Comparison of ENCODE assay signal across 8 cellular contexts in genomic region chr2:234335676-234336228, GRCh38.
DNase-seq lines count a peak whose midpoint lies in the region; ATAC-seq and TF ChIP-seq lines count a peak whose summit lies in the region.

No MANE protein-coding gene starts in this region.

- H3K27ac ChIP-seq in subcutaneous abdominal adipose tissue (ENCODE audit: low read depth, low read length): peak overlapping the region; percentile 13

- peak overlapping the region in 1 of 2 donors; percentile 72 for H3K27ac Mint-ChIP-seq in natural killer cell treated with Interleukin-12 subunit alpha and Interleukin-12 subunit beta and Interleukin-15 and Interleukin-18, amount 100 ng/mL, for 72 hours

- H3K9ac ChIP-seq in subcutaneous abdominal adipose tissue (ENCODE audit: low read length in 5 of 5): peak overlapping the region in 2 of 5 donors; percentile 2 to 74

- H3K4me1 ChIP-seq in subcutaneous abdominal adipose tissue (ENCODE audit: control insufficient read depth in 5 of 5, insufficient read depth in 5 of 5, low read length in 5 of 5): peaks cover 5 to 22% (median 10%) of the 10 kb centered on the region in 5 donors

- H3K27me3 Mint-ChIP-seq in natural killer cell treated with Interleukin-12 subunit alpha and Interleukin-12 subunit beta and Interleukin-15 and Interleukin-18, amount 100 ng/mL, for 72 hours: no peaks in the 10 kb centered on the region

- peak overlapping the region; percentile 17 for H3K4me3 Mint-ChIP-seq in natural killer cell treated with Interleukin-12 subunit alpha and Interleukin-12 subunit beta and Interleukin-15 and Interleukin-18, amount 100 ng/mL, for 72 hours

- TF ChIP-seq CTCF in epithelial cell of proximal tubule (conservative IDR thresholded peaks at IDR 0.05; ENCODE audit: low read depth, low read length): no peak

- peaks cover 14% of the 10 kb centered on the region for H3K9me3 Mint-ChIP-seq in natural killer cell treated with Interleukin-12 subunit alpha and Interleukin-12 subunit beta and Interleukin-15 and Interleukin-18, amount 100 ng/mL, for 72 hours

- no peaks in the 10 kb centered on the region for H3K36me3 Mint-ChIP-seq in natural killer cell treated with Interleukin-12 subunit alpha and Interleukin-12 subunit beta and Interleukin-15 and Interleukin-18, amount 100 ng/mL, for 72 hours

- peaks cover 0 to 4% (median 0%) of the 10 kb centered on the region in 5 donors for H3K27me3 ChIP-seq in subcutaneous abdominal adipose tissue (ENCODE audit: control insufficient read depth in 5 of 5, insufficient read depth in 4 of 5, low read length in 5 of 5)

- H3K9me3 ChIP-seq in subcutaneous abdominal adipose tissue (ENCODE audit: control insufficient read depth in 5 of 5, low read length in 5 of 5): no peaks in the 10 kb centered on the region

- H3K4me3 ChIP-seq in epithelial cell of proximal tubule (ENCODE audit: low read depth, low read length) (no peak overlapping the region), subcutaneous abdominal adipose tissue (ENCODE audit: low read depth in 1 of 5, low read length in 5 of 5) (peak overlapping the region in 2 of 5 donors; percentile 19 to 42)

- DNase-seq in A172 (ENCODE audit: low spot score) (peak; percentile 91), HUDEP-2 (lab: John Stamatoyannopoulos, UW; ENCODE audit: unreplicated experiment in 76 of 76) (peak in 57 of 76 experiments; percentile 0 to 96 (median 73)), epithelial cell of proximal tubule (ENCODE audit: low read depth) (peak; percentile 56), NCI-H526 (lab: John Stamatoyannopoulos, UW) (no peak)
- peak; percentile 62 for DNase-seq in activated CD8-positive, alpha-beta memory T cell treated with anti-CD3 and anti-CD28 coated beads, Interleukin-2, amount 50 U/mL, for 48 hours
- no peak for DNase-seq in natural killer cell treated with Interleukin-12 subunit alpha and Interleukin-12 subunit beta and Interleukin-15 and Interleukin-18, amount 100 ng/mL, for 72 hours (ENCODE audit: low spot score)

- H3K36me3 ChIP-seq in subcutaneous abdominal adipose tissue (ENCODE audit: control insufficient read depth in 5 of 5, insufficient read depth in 5 of 5, low read length in 5 of 5): no peaks in the 10 kb centered on the region

- peaks cover 30 to 37% of the 10 kb centered on the region in 2 donors for H3K4me1 Mint-ChIP-seq in natural killer cell treated with Interleukin-12 subunit alpha and Interleukin-12 subunit beta and Interleukin-15 and Interleukin-18, amount 100 ng/mL, for 72 hours (ENCODE audit: low read depth in 2 of 2)

- peak; percentile 82 to 86 for ATAC-seq in natural killer cell treated with Interleukin-12 subunit alpha and Interleukin-12 subunit beta and Interleukin-15 and Interleukin-18, amount 100 ng/mL, for 72 hours
- ATAC-seq in GM19324 (IDR thresholded peaks at IDR 0.05; ENCODE audit: low FRiP score, unreplicated experiment): no peak

Comparison
In these comparisons a context has a peak if more than half of its experiments do, and no peak if none do; other contexts are left out.
1. DNase-seq: peak in A172 (single experiment), HUDEP-2 (57 of 76), activated CD8-positive, alpha-beta memory T cell treated with anti-CD3 and anti-CD28 coated beads, Interleukin-2, amount 50 U/mL, for 48 hours (single experiment) and epithelial cell of proximal tubule (single experiment); none in natural killer cell treated with Interleukin-12 subunit alpha and Interleukin-12 subunit beta and Interleukin-15 and Interleukin-18, amount 100 ng/mL, for 72 hours (single experiment) and NCI-H526 (0 of 2).